ENCODE assay signal across 12 cellular contexts in the genomic region with DNA sequence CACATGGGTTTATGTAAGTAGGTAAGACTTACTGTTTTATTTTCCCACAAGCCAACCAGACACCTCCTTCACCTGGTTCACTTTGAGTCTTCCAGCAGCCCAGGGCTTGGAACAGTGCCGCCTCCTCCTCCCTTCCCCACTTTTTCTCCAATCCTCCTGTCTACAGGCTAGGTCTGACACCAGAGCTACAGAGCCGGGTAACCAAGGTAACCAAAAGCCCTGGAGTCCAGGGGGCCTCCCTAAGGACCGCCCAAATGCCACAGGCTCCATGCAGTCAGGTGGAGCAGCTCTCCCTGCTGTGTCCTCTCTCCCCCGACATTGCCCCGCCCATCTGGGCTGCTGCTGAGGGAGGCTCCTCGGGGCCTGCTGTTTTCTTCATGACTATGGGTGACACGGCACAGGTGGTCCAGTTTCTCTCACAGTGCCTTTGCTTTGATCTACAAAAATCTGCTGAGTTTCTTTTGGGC.
DNase-seq lines count a peak whose midpoint lies in the region; ATAC-seq and TF ChIP-seq lines count a peak whose summit lies in the region.
"Had no signal": no experiment of that assay in that cellular context is flagged by ENCODE, and none has a peak within 500 bp of the region (broad histone marks: within the 10 kb centered on the region; RNA-seq: fewer than 3 reads in every experiment).

No MANE protein-coding gene starts in this region.

- no peak for TF ChIP-seq CTCF in neural progenitor cell (IDR thresholded peaks at IDR 0.05)

- H3K36me3 ChIP-seq in H7 (replicated peaks; ENCODE audit: control insufficient read depth, insufficient read depth, low read length) (no peaks in the 10 kb centered on the region), neural progenitor cell (no peaks in the 10 kb centered on the region)

- H3K4me1 Mint-ChIP-seq in neural progenitor cell: peaks cover 29% of the 10 kb centered on the region
- peaks cover 10% of the 10 kb centered on the region for H3K4me1 Mint-ChIP-seq in T-helper 2 cell treated with Interferon-gamma antibody and Interleukin-4, amounts not matched to agents 5 μg/mL and 100 μg/mL, for 36 hours (ENCODE audit: low read depth)
- H3K4me1 Mint-ChIP-seq in T-cell: no peaks in the 10 kb centered on the region

- H3K27ac Mint-ChIP-seq in neural progenitor cell: no peak overlapping the region
- no peak overlapping the region for H3K27ac Mint-ChIP-seq in T-helper 2 cell treated with Interferon-gamma antibody and Interleukin-4, amounts not matched to agents 5 μg/mL and 100 μg/mL, for 36 hours
- H3K27ac Mint-ChIP-seq in T-cell: no peak overlapping the region

- CTCF ChIA-PET in T-cell (lab: Charles Lee): no interaction called here

- H3K9me3 Mint-ChIP-seq in neural progenitor cell: peaks cover 5% of the 10 kb centered on the region
- H3K9me3 Mint-ChIP-seq in T-helper 2 cell treated with Interferon-gamma antibody and Interleukin-4, amounts not matched to agents 5 μg/mL and 100 μg/mL, for 36 hours: no peaks in the 10 kb centered on the region
- no peaks in the 10 kb centered on the region for H3K9me3 Mint-ChIP-seq in T-cell

- H3K4me3 ChIP-seq in H7 (ENCODE audit: insufficient read depth, low read depth, low read length): no peak overlapping the region
- peak overlapping the region; percentile 18 for H3K4me3 ChIP-seq in neural progenitor cell

- H3K36me3 Mint-ChIP-seq in neural progenitor cell (no peaks in the 10 kb centered on the region), T-cell (no peaks in the 10 kb centered on the region)
- H3K36me3 Mint-ChIP-seq in T-helper 2 cell treated with Interferon-gamma antibody and Interleukin-4, amounts not matched to agents 5 μg/mL and 100 μg/mL, for 36 hours (ENCODE audit: low read depth): no peaks in the 10 kb centered on the region

- no peaks in the 10 kb centered on the region for H3K79me2 ChIP-seq in neural progenitor cell (ENCODE audit: low read depth)

- H3K27me3 ChIP-seq in H7 (ENCODE audit: control insufficient read depth, insufficient read depth, low read length) (peaks cover 4% of the 10 kb centered on the region), neural progenitor cell (no peaks in the 10 kb centered on the region)

- peak overlapping the region; percentile 73 for H3K4me2 ChIP-seq in neural progenitor cell

- POLR2A ChIA-PET in T-cell (lab: Charles Lee): no interaction called here

- no peaks in the 10 kb centered on the region for H4K20me1 ChIP-seq in neural progenitor cell (ENCODE audit: low read depth)

- H3K27me3 Mint-ChIP-seq in neural progenitor cell (ENCODE audit: insufficient read depth, low read depth) (peaks cover 8% of the 10 kb centered on the region), T-cell (no peaks in the 10 kb centered on the region)
- H3K27me3 Mint-ChIP-seq in T-helper 2 cell treated with Interferon-gamma antibody and Interleukin-4, amounts not matched to agents 5 μg/mL and 100 μg/mL, for 36 hours (ENCODE audit: low read depth): peaks cover 12% of the 10 kb centered on the region

- H3K4me1 ChIP-seq in neural progenitor cell: peaks cover 87% of the 10 kb centered on the region

- H3K9me3 ChIP-seq in neural progenitor cell (ENCODE audit: low read depth): no peaks in the 10 kb centered on the region

- H3K27ac ChIP-seq in neural progenitor cell: peak overlapping the region; percentile 95

- no peak for ATAC-seq in GM19463 (IDR thresholded peaks at IDR 0.05; ENCODE audit: unreplicated experiment)
- no peak for ATAC-seq in T-cell (replicated peaks in 1 of 4)
- ATAC-seq: left cardiac atrium had no signal

- no peak overlapping the region for H2AFZ ChIP-seq in neural progenitor cell (replicated peaks)

- H3K4me3 Mint-ChIP-seq in neural progenitor cell: no peak overlapping the region
- no peak overlapping the region for H3K4me3 Mint-ChIP-seq in T-helper 2 cell treated with Interferon-gamma antibody and Interleukin-4, amounts not matched to agents 5 μg/mL and 100 μg/mL, for 36 hours
- no peak overlapping the region for H3K4me3 Mint-ChIP-seq in T-cell

- no peak overlapping the region for H3K9ac ChIP-seq in neural progenitor cell

- peak; percentile 78 for DNase-seq in H7
- peak; percentile 44 to 45 for DNase-seq in NCI-H1930 (lab: John Stamatoyannopoulos, UW)
- DNase-seq in ecto neural progenitor cell (ENCODE audit: low spot score): peak; percentile 83
- DNase-seq in neural progenitor cell (ENCODE audit: low spot score): peak; percentile 94
- no peak for DNase-seq in T-helper 2 cell treated with Interferon-gamma antibody and Interleukin-4, amounts not matched to agents 5 μg/mL and 100 μg/mL, for 36 hours (ENCODE audit: low spot score)
- no peak for DNase-seq in GOT3 (lab: John Stamatoyannopoulos, UW)
- no peak for DNase-seq in T-cell
- DNase-seq: left cardiac atrium; NCI-H2029; Right ventricle myocardium superior; stimulated activated CD4-positive, alpha-beta T cell treated with anti-CD3 and anti-CD28 coated beads, Interleukin-15, amount 100 ng/mL, for 24 hours had no signal

- H3F3A ChIP-seq in neural progenitor cell (ENCODE audit: low read depth): peaks cover 68% of the 10 kb centered on the region

Comparison
In these comparisons a context has a peak if more than half of its experiments do, and no peak if none do; other contexts are left out.
1. DNase-seq: peak in H7 (single experiment), NCI-H1930 (2 of 2), ecto neural progenitor cell (single experiment) and neural progenitor cell (single experiment); none in T-helper 2 cell treated with Interferon-gamma antibody and Interleukin-4, amounts not matched to agents 5 μg/mL and 100 μg/mL, for 36 hours (single experiment), GOT3 (single experiment) and T-cell (0 of 34).